Comparison of ENCODE assay signal across 10 cellular contexts in genomic region chr12:29309320-29309902, GRCh38.
DNase-seq lines count a peak whose midpoint lies in the region; ATAC-seq and TF ChIP-seq lines count a peak whose summit lies in the region.
"Had no signal": no experiment of that assay in that cellular context is flagged by ENCODE, and none has a peak within 500 bp of the region (broad histone marks: within the 10 kb centered on the region; RNA-seq: fewer than 3 reads in every experiment).

No MANE protein-coding gene starts in this region.

- no peak overlapping the region for H3K9ac ChIP-seq in MM.1S (ENCODE audit: low read length)

- H3K79me2 ChIP-seq in MM.1S (ENCODE audit: low read length), result no peaks in the 10 kb centered on the region

- no peak overlapping the region for H3K4me2 ChIP-seq in MM.1S (ENCODE audit: low read depth, low read length)

- no peaks in the 10 kb centered on the region for H3K36me3 ChIP-seq in MM.1S (replicated peaks; ENCODE audit: insufficient read depth, low read length)

- H4K20me1 ChIP-seq in MM.1S (ENCODE audit: insufficient read depth, low read length), result no peaks in the 10 kb centered on the region

- H3K4me1 Mint-ChIP-seq in brain (peaks cover 8% of the 10 kb centered on the region), neural crest cell (no peaks in the 10 kb centered on the region)
- no peaks in the 10 kb centered on the region for H3K4me1 Mint-ChIP-seq in activated T-cell treated with anti-CD3 and anti-CD28 coated beads, Interleukin-2, amount 50 U/mL, for 72 hours (ENCODE audit: low read depth)

- no peak overlapping the region for H3K4me3 Mint-ChIP-seq in brain
- no peak overlapping the region for H3K4me3 Mint-ChIP-seq in neural crest cell
- H3K4me3 Mint-ChIP-seq in activated T-cell treated with anti-CD3 and anti-CD28 coated beads, Interleukin-2, amount 50 U/mL, for 72 hours, result no peak overlapping the region
- H3K4me3 Mint-ChIP-seq: dendritic cell treated with granulocyte-macrophage colony-stimulating factor and Interleukin-4, amounts not matched to agents 40 ng/mL and 50 ng/mL, for 4 days; IgD-negative memory B cell had no signal

- no peaks in the 10 kb centered on the region for H3F3A ChIP-seq in MM.1S (ENCODE audit: insufficient read depth, low read length)

- no peak overlapping the region for H3K4me3 ChIP-seq in MM.1S (ENCODE audit: low read length)

- no peak overlapping the region for H3K27ac Mint-ChIP-seq in brain
- H3K27ac Mint-ChIP-seq in neural crest cell (ENCODE audit: unreplicated experiment), result no peak overlapping the region
- no peak overlapping the region for H3K27ac Mint-ChIP-seq in activated T-cell treated with anti-CD3 and anti-CD28 coated beads, Interleukin-2, amount 50 U/mL, for 72 hours
- H3K27ac Mint-ChIP-seq: dendritic cell treated with granulocyte-macrophage colony-stimulating factor and Interleukin-4, amounts not matched to agents 40 ng/mL and 50 ng/mL, for 4 days; IgD-negative memory B cell had no signal

- no peaks in the 10 kb centered on the region for H3K4me1 ChIP-seq in MM.1S (ENCODE audit: low read length)

- no peak overlapping the region for H2AFZ ChIP-seq in MM.1S (ENCODE audit: low read length)

- peak; percentile 37 for TF ChIP-seq CTCF in MM.1S (IDR thresholded peaks at IDR 0.05; ENCODE audit: low read length)
- peak; percentile 54 to 68 for TF ChIP-seq CTCF in brain (conservative IDR thresholded peaks at IDR 0.05)
- TF ChIP-seq CTCF in neural crest cell (conservative IDR thresholded peaks at IDR 0.05), result peak; percentile 78

- no peaks in the 10 kb centered on the region for H3K9me2 ChIP-seq in MM.1S (replicated peaks; ENCODE audit: insufficient read depth, low read length)

- no peak overlapping the region for H3K27ac ChIP-seq in MM.1S (ENCODE audit: low read length)

- ATAC-seq in GM19467 (IDR thresholded peaks at IDR 0.05; ENCODE audit: unreplicated experiment), result no peak
- no peak for ATAC-seq in activated T-cell treated with anti-CD3 and anti-CD28 coated beads, Interleukin-2, amount 50 U/mL, for 72 hours (replicated peaks in 1 of 2)

- H3K36me3 Mint-ChIP-seq in brain (no peaks in the 10 kb centered on the region), neural crest cell (ENCODE audit: low read depth) (no peaks in the 10 kb centered on the region)
- H3K36me3 Mint-ChIP-seq in activated T-cell treated with anti-CD3 and anti-CD28 coated beads, Interleukin-2, amount 50 U/mL, for 72 hours (ENCODE audit: insufficient read depth in 2 of 2), result no peaks in the 10 kb centered on the region

- H3K27me3 Mint-ChIP-seq in brain (peaks cover 6% of the 10 kb centered on the region), neural crest cell (ENCODE audit: low read depth) (no peaks in the 10 kb centered on the region)
- no peaks in the 10 kb centered on the region for H3K27me3 Mint-ChIP-seq in activated T-cell treated with anti-CD3 and anti-CD28 coated beads, Interleukin-2, amount 50 U/mL, for 72 hours (ENCODE audit: low read depth)
- H3K27me3 Mint-ChIP-seq: dendritic cell treated with granulocyte-macrophage colony-stimulating factor and Interleukin-4, amounts not matched to agents 40 ng/mL and 50 ng/mL, for 4 days; IgD-negative memory B cell had no signal

- no peaks in the 10 kb centered on the region for H3K9me3 ChIP-seq in MM.1S (replicated peaks; ENCODE audit: insufficient read depth, low read length)

- H3K9me3 Mint-ChIP-seq in brain (no peaks in the 10 kb centered on the region), neural crest cell (no peaks in the 10 kb centered on the region)
- no peaks in the 10 kb centered on the region for H3K9me3 Mint-ChIP-seq in activated T-cell treated with anti-CD3 and anti-CD28 coated beads, Interleukin-2, amount 50 U/mL, for 72 hours
- H3K9me3 Mint-ChIP-seq: dendritic cell treated with granulocyte-macrophage colony-stimulating factor and Interleukin-4, amounts not matched to agents 40 ng/mL and 50 ng/mL, for 4 days; IgD-negative memory B cell had no signal

- no peaks in the 10 kb centered on the region for H3K27me3 ChIP-seq in MM.1S (replicated peaks; ENCODE audit: insufficient read depth, low read length)

- DNase-seq in EH (ENCODE audit: low read depth), result peak; percentile 44
- no peak for DNase-seq in MM.1S
- DNase-seq in neural crest cell (ENCODE audit: low read depth, low spot score), result no peak
- DNase-seq in NCI-H510A (lab: John Stamatoyannopoulos, UW), result no peak
- DNase-seq in activated T-cell treated with anti-CD3 and anti-CD28 coated beads, Interleukin-2, amount 50 U/mL, for 72 hours, result no peak
- DNase-seq: stimulated activated naive CD4-positive, alpha-beta T cell treated with Interleukin-2 at 50 U/mL for 16 hours had no signal
